1 cellular context compared by ENCODE assay signal in genomic region chr6:68468244-68468884, GRCh38.
TF ChIP-seq lines count a peak whose summit lies in the region.

No MANE protein-coding gene starts in this region.

TF ChIP-seq in GM12878, 131 proteins besides CTCF, POLR2A, EP300 and RAD21 (continued from another document):
- no peak for TF ChIP-seq SMC3 (IDR thresholded peaks at IDR 0.05; ENCODE audit: borderline replicate concordance, low read length)
- no peak for TF ChIP-seq ESRRA (IDR thresholded peaks at IDR 0.05; ENCODE audit: low read length)
- no peak for TF ChIP-seq MTA2 (IDR thresholded peaks at IDR 0.05; ENCODE audit: low read depth)
- no peak for TF ChIP-seq ZBED1 (IDR thresholded peaks at IDR 0.05; ENCODE audit: borderline replicate concordance)
- TF ChIP-seq BCL3 (IDR thresholded peaks at IDR 0.05; ENCODE audit: borderline replicate concordance, insufficient read depth, low read depth, low read length, poor library complexity, severe bottlenecking), result no peak
- TF ChIP-seq TARDBP (IDR thresholded peaks at IDR 0.05; ENCODE audit: borderline replicate concordance), result no peak
- no peak for TF ChIP-seq CHD4 (IDR thresholded peaks at IDR 0.05)
- no peak for TF ChIP-seq CREB1 (IDR thresholded peaks at IDR 0.05; ENCODE audit: low read depth)
